In genomic region chr7:94272821-94273583, GRCh38 we compare ENCODE assay signal across 28 cellular contexts.
"Had no signal": no experiment of that assay in that cellular context is flagged by ENCODE, and none has a peak within 500 bp of the region (broad histone marks: within the 10 kb centered on the region; RNA-seq: fewer than 3 reads in every experiment).

No MANE protein-coding gene starts in this region.

- ATAC-seq: activated CD4-positive, alpha-beta T cell treated with anti-CD3 and anti-CD28 coated beads for 36 hours; body of pancreas; T-cell had no signal

- H3K4me1 Mint-ChIP-seq: activated CD4-positive, alpha-beta memory T cell treated with anti-CD3 and anti-CD28 coated beads, Interleukin-2, amount 10 ng/mL, durations not matched to agents 7 days and 5 days; activated CD4-positive, alpha-beta T cell treated with anti-CD3 and anti-CD28 coated beads for 36 hours; activated naive CD4-positive, alpha-beta T cell treated with anti-CD3 and anti-CD28 coated beads, Interleukin-2, amount 10 ng/mL, durations not matched to agents 7 days and 5 days; activated naive CD8-positive, alpha-beta T cell treated with anti-CD3 and anti-CD28 coated beads, Interleukin-2, amount 10 ng/mL, durations not matched to agents 7 days and 5 days; T-cell had no signal

- H3K27me3 ChIP-seq: body of pancreas, MG63 had no signal

- DNase-seq: activated CD4-positive, alpha-beta memory T cell treated with anti-CD3 and anti-CD28 coated beads, Interleukin-2, amount 10 ng/mL, durations not matched to agents 7 days and 5 days; activated CD4-positive, alpha-beta T cell treated with anti-CD3 and anti-CD28 coated beads for 36 hours; activated CD4-positive, alpha-beta T cell treated with anti-CD3 and anti-CD28 coated beads, Interleukin-2, amount 50 U/mL, for 1 hour; activated gamma-delta T cell treated with Interleukin-2 at 50 U/mL for 16 hours; activated naive CD4-positive, alpha-beta T cell treated with anti-CD3 and anti-CD28 coated beads, Interleukin-2, amount 10 ng/mL, durations not matched to agents 7 days and 5 days; activated naive CD8-positive, alpha-beta T cell treated with anti-CD3 and anti-CD28 coated beads, Interleukin-2, amount 10 ng/mL, durations not matched to agents 7 days and 5 days; activated T-cell treated with anti-CD3 and anti-CD28 coated beads for 4 hours; activated T-cell treated with anti-CD3 and anti-CD28 coated beads, Interleukin-2, amount 50 U/mL, for 48 hours; aorta; body of pancreas; central memory CD4-positive, alpha-beta T cell; MG63; MV-4-11; NCI-H1092 treated with DMSO at 0.1 percent for 48 hours; NCI-H1417 treated with DMSO at 0.1 percent for 48 hours; NCI-H1694 treated with DMSO at 0.1 percent for 48 hours; NCI-H2029 treated with DMSO at 0.1 percent for 48 hours; NCI-H345; NCI-H510A; NCI-H526 treated with DMSO at 0.1 percent for 48 hours; NCI-H82; SIG-M5; T-cell; T-helper 2 cell; T1000; WERI-Rb-1 had no signal

- H3K27me3 Mint-ChIP-seq: activated CD4-positive, alpha-beta memory T cell treated with anti-CD3 and anti-CD28 coated beads, Interleukin-2, amount 10 ng/mL, durations not matched to agents 7 days and 5 days; activated naive CD4-positive, alpha-beta T cell treated with anti-CD3 and anti-CD28 coated beads, Interleukin-2, amount 10 ng/mL, durations not matched to agents 7 days and 5 days had no signal

- H3K9me3 ChIP-seq: body of pancreas, MG63 had no signal

- H3K4me3 ChIP-seq: body of pancreas, MG63 had no signal

- FAIRE-seq: bronchial epithelial cell had no signal

- H3K9me3 Mint-ChIP-seq: activated CD4-positive, alpha-beta memory T cell treated with anti-CD3 and anti-CD28 coated beads, Interleukin-2, amount 10 ng/mL, durations not matched to agents 7 days and 5 days; activated naive CD4-positive, alpha-beta T cell treated with anti-CD3 and anti-CD28 coated beads, Interleukin-2, amount 10 ng/mL, durations not matched to agents 7 days and 5 days; activated naive CD8-positive, alpha-beta T cell treated with anti-CD3 and anti-CD28 coated beads, Interleukin-2, amount 10 ng/mL, durations not matched to agents 7 days and 5 days; activated T-helper 2 cell treated with anti-CD3 and anti-CD28 coated beads, Interferon-gamma antibody, Interleukin-2, Interleukin-4, amounts not matched to agents 10 μg/mL and 5 μg/mL and 100 μg/mL, durations not matched to agents 14 hours and 24 hours and 36 hours; T-cell had no signal

- H3K27ac ChIP-seq: body of pancreas, WERI-Rb-1 had no signal

- H3K4me1 ChIP-seq: body of pancreas had no signal

- H3K36me3 ChIP-seq: MG63, WERI-Rb-1 had no signal

- H3K27ac Mint-ChIP-seq: activated CD4-positive, alpha-beta memory T cell treated with anti-CD3 and anti-CD28 coated beads, Interleukin-2, amount 10 ng/mL, durations not matched to agents 7 days and 5 days; activated CD4-positive, alpha-beta T cell treated with anti-CD3 and anti-CD28 coated beads for 36 hours; activated naive CD4-positive, alpha-beta T cell treated with anti-CD3 and anti-CD28 coated beads, Interleukin-2, amount 10 ng/mL, durations not matched to agents 7 days and 5 days; activated naive CD8-positive, alpha-beta T cell treated with anti-CD3 and anti-CD28 coated beads, Interleukin-2, amount 10 ng/mL, durations not matched to agents 7 days and 5 days; activated T-helper 2 cell treated with anti-CD3 and anti-CD28 coated beads, Interferon-gamma antibody, Interleukin-2, Interleukin-4, amounts not matched to agents 10 μg/mL and 5 μg/mL and 100 μg/mL, durations not matched to agents 14 hours and 24 hours and 36 hours; T-cell had no signal

- H3K36me3 Mint-ChIP-seq: activated naive CD4-positive, alpha-beta T cell treated with anti-CD3 and anti-CD28 coated beads, Interleukin-2, amount 10 ng/mL, durations not matched to agents 7 days and 5 days; activated naive CD8-positive, alpha-beta T cell treated with anti-CD3 and anti-CD28 coated beads, Interleukin-2, amount 10 ng/mL, durations not matched to agents 7 days and 5 days; T-cell had no signal

- H3K4me3 Mint-ChIP-seq: activated CD4-positive, alpha-beta memory T cell treated with anti-CD3 and anti-CD28 coated beads, Interleukin-2, amount 10 ng/mL, durations not matched to agents 7 days and 5 days; activated CD4-positive, alpha-beta T cell treated with anti-CD3 and anti-CD28 coated beads for 36 hours; activated naive CD4-positive, alpha-beta T cell treated with anti-CD3 and anti-CD28 coated beads, Interleukin-2, amount 10 ng/mL, durations not matched to agents 7 days and 5 days; activated naive CD8-positive, alpha-beta T cell treated with anti-CD3 and anti-CD28 coated beads, Interleukin-2, amount 10 ng/mL, durations not matched to agents 7 days and 5 days; T-cell had no signal
